35 cellular contexts compared by ENCODE assay signal in the genomic region with DNA sequence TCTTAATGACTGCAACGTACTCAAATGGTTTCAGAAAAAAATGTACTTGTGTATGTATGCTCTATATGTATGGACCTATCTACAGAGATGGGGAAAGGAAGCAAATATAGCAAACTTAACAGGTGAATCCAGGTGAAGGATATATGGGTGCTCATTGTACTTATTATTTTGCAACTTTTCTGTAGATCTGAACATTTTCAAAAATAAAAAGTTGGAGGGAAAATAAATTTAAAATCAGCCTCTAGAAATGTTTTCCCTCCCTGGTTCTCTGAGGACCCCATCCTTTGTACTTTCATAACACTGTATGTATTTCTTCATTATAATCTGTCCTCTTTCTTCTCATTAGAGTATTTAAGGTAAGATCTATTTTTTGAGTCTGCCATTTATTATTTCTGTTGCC. TPM values are rescaled to one million over a fixed set of nuclear protein-coding genes. Genes with fewer than 3 reads are reported as not detected.
"Had no signal": no experiment of that assay in that cellular context is flagged by ENCODE, and none has a peak within 500 bp of the region (broad histone marks: within the 10 kb centered on the region; RNA-seq: fewer than 3 reads in every experiment).

No MANE protein-coding gene starts in this region.

- FAIRE-seq: astrocyte, bronchial epithelial cell had no signal

- ATAC-seq: activated naive CD4-positive, alpha-beta T cell treated with anti-CD3 and anti-CD28 coated beads, Interleukin-2, amount 50 U/mL, for 72 hours; activated naive CD8-positive, alpha-beta T cell treated with anti-CD3 and anti-CD28 coated beads, Interleukin-2, amount 50 U/mL, for 24 hours; activated T-cell treated with anti-CD3 and anti-CD28 coated beads, Interleukin-2, amount 50 U/mL, for 4 hours; activated T-cell treated with anti-CD3 and anti-CD28 coated beads, Interleukin-2, amount 50 U/mL, for 72 hours; activated T-helper 17 cell treated with anti-CD3 and anti-CD28 coated beads, Interleukin-2, amount 50 U/mL, for 72 hours; body of pancreas had no signal

- DNase-seq: activated effector memory CD4-positive, alpha-beta T cell treated with anti-CD3 and anti-CD28 coated beads, Interleukin-2, amount 50 U/mL, for 16 hours; activated effector memory CD4-positive, alpha-beta T cell treated with Interleukin-2 at 50 U/mL for 16 hours; activated gamma-delta T cell; activated gamma-delta T cell treated with Interleukin-2 at 50 U/mL for 16 hours; activated naive CD4-positive, alpha-beta T cell; activated naive CD4-positive, alpha-beta T cell treated with anti-CD3 and anti-CD28 coated beads for 36 hours; activated naive CD4-positive, alpha-beta T cell treated with anti-CD3 and anti-CD28 coated beads, Interleukin-2, amount 10 ng/mL, durations not matched to agents 7 days and 5 days; activated naive CD4-positive, alpha-beta T cell treated with anti-CD3 and anti-CD28 coated beads, Interleukin-2, amount 50 U/mL, for 16 hours; activated naive CD4-positive, alpha-beta T cell treated with Interleukin-2 at 50 U/mL for 16 hours; activated naive CD8-positive, alpha-beta T cell treated with anti-CD3 and anti-CD28 coated beads for 36 hours; activated naive CD8-positive, alpha-beta T cell treated with anti-CD3 and anti-CD28 coated beads, Interleukin-2, amount 10 ng/mL, durations not matched to agents 7 days and 5 days; activated naive CD8-positive, alpha-beta T cell treated with anti-CD3 and anti-CD28 coated beads, Interleukin-2, amount 50 U/mL, for 24 hours; activated T-cell treated with anti-CD3 and anti-CD28 coated beads, Interleukin-2, amount 50 U/mL, for 1 hour; activated T-cell treated with anti-CD3 and anti-CD28 coated beads, Interleukin-2, amount 50 U/mL, for 24 hours; activated T-cell treated with anti-CD3 and anti-CD28 coated beads, Interleukin-2, amount 50 U/mL, for 4 hours; activated T-cell treated with anti-CD3 and anti-CD28 coated beads, Interleukin-2, amount 50 U/mL, for 48 hours; activated T-cell treated with anti-CD3 and anti-CD28 coated beads, Interleukin-2, amount 50 U/mL, for 72 hours; adrenal gland; amniotic stem cell; amygdala; anterior cingulate cortex; aorta; body of pancreas; brain microvascular endothelial cell; caudate nucleus; central memory CD4-positive, alpha-beta T cell; cerebellar nuclear complex had no signal

- H3K27me3 ChIP-seq: adrenal gland, ascending aorta, body of pancreas, brain microvascular endothelial cell, breast epithelium, cardiac muscle cell had no signal

- H3K36me3 ChIP-seq: adrenal gland, brain microvascular endothelial cell, breast epithelium, cardiac muscle cell had no signal

- H3K4me1 ChIP-seq: adrenal gland, ascending aorta, breast epithelium had no signal

- H3K27ac ChIP-seq: adrenal gland, ascending aorta, body of pancreas, brain microvascular endothelial cell, breast epithelium, cardiac muscle cell had no signal

- H3K4me3 ChIP-seq: adrenal gland, ascending aorta, body of pancreas, breast epithelium, cardiac muscle cell had no signal

- H3K9me3 ChIP-seq: adrenal gland, ascending aorta, body of pancreas, breast epithelium had no signal

RNA-seq across cellular contexts. Expression of gene FMO5, which starts 17.9 kb away (rescaled TPM):
- total RNA-seq: activated T-helper 1 cell treated with anti-CD3 and anti-CD28 coated beads, Interleukin-12 subunit alpha, Interleukin-12 subunit beta, Interleukin-2, Interleukin-4 antibody, amounts not matched to agents 30 ng/mL and 10 ng/mL and 1 ng/mL, durations not matched to agents 14 hours and 24 hours and 36 hours; bronchial epithelial cell had no signal
